22 cellular contexts compared by ENCODE assay signal in genomic region chr17:41631025-41631889, GRCh38. TPM values are rescaled to one million over a fixed set of nuclear protein-coding genes. Genes with fewer than 3 reads are reported as not detected.
"Had no signal": no experiment of that assay in that cellular context is flagged by ENCODE, and none has a peak within 500 bp of the region (broad histone marks: within the 10 kb centered on the region; RNA-seq: fewer than 3 reads in every experiment).

No MANE protein-coding gene starts in this region.

- H3K36me3 ChIP-seq: brain microvascular endothelial cell, gastrocnemius medialis, left lung, prostate gland, right atrium auricular region, tibial nerve had no signal

- FAIRE-seq: keratinocyte had no signal

- H3K4me3 ChIP-seq: coronary artery, gastrocnemius medialis, left lung, prostate gland, right atrium auricular region, tibial nerve had no signal

- H3K9me3 ChIP-seq: gastrocnemius medialis, left lung, prostate gland, right atrium auricular region, tibial nerve had no signal

- H3K4me1 ChIP-seq: left lung, prostate gland had no signal

- ATAC-seq: gastrocnemius medialis, left lung had no signal

- H3K27ac ChIP-seq: brain microvascular endothelial cell, coronary artery, gastrocnemius medialis, left lung, prostate gland, right atrium auricular region, tibial nerve had no signal

- DNase-seq: activated CD4-positive, alpha-beta T cell treated with anti-CD3 and anti-CD28 coated beads, Interleukin-2, amount 10 ng/mL, durations not matched to agents 24 days and 14 days; activated CD8-positive, alpha-beta memory T cell treated with anti-CD3 and anti-CD28 coated beads, Interleukin-2, amount 50 U/mL, for 4 hours; activated effector memory CD4-positive, alpha-beta T cell treated with Interleukin-2 at 50 U/mL for 16 hours; activated naive CD4-positive, alpha-beta T cell treated with anti-CD3 and anti-CD28 coated beads, Interleukin-2, amount 10 ng/mL, durations not matched to agents 7 days and 5 days; activated T-cell treated with anti-CD3 and anti-CD28 coated beads, Interleukin-2, amount 50 U/mL, for 48 hours; aorta; brain microvascular endothelial cell; effector CD4-positive, alpha-beta T cell; gastrocnemius medialis; head of caudate nucleus; T1000 had no signal

- H3K27me3 ChIP-seq: brain microvascular endothelial cell, gastrocnemius medialis, left lung, right atrium auricular region, tibial nerve had no signal

RNA-seq across cellular contexts. Expression of gene KRT17, which starts 6.9 kb away (rescaled TPM):
- total RNA-seq: activated CD4-positive, alpha-beta T cell treated with anti-CD3 and anti-CD28 coated beads, Interleukin-2, amount 10 ng/mL, durations not matched to agents 24 days and 14 days; gastrocnemius medialis; neural crest cell; right atrium auricular region had no signal

RNA-seq across cellular contexts. Expression of gene KRT16, which starts 18.7 kb away (rescaled TPM):
- total RNA-seq: activated CD4-positive, alpha-beta T cell treated with anti-CD3 and anti-CD28 coated beads, Interleukin-2, amount 10 ng/mL, durations not matched to agents 24 days and 14 days; mononuclear cell; neural crest cell; T-helper 1 cell treated with Interleukin-12 subunit alpha and Interleukin-12 subunit beta and Interleukin-4 antibody, amounts not matched to agents 30 ng/mL and 1 ng/mL, for 36 hours had no signal

RNA-seq across cellular contexts. Expression of gene KRT14, which starts 44.6 kb away (rescaled TPM):
- total RNA-seq: activated CD4-positive, alpha-beta T cell treated with anti-CD3 and anti-CD28 coated beads, Interleukin-2, amount 10 ng/mL, durations not matched to agents 24 days and 14 days; gastrocnemius medialis; mononuclear cell; neural crest cell; osteocyte; T-helper 1 cell treated with Interleukin-12 subunit alpha and Interleukin-12 subunit beta and Interleukin-4 antibody, amounts not matched to agents 30 ng/mL and 1 ng/mL, for 36 hours had no signal

RNA-seq across cellular contexts. Expression of gene KRT9, which starts 59.4 kb away (rescaled TPM):
- total RNA-seq: activated CD4-positive, alpha-beta T cell treated with anti-CD3 and anti-CD28 coated beads, Interleukin-2, amount 10 ng/mL, durations not matched to agents 24 days and 14 days; aorta; gastrocnemius medialis; left lung; neural crest cell; prostate gland; right atrium auricular region; skeletal muscle tissue; T-helper 1 cell treated with Interleukin-12 subunit alpha and Interleukin-12 subunit beta and Interleukin-4 antibody, amounts not matched to agents 30 ng/mL and 1 ng/mL, for 36 hours; tibial nerve had no signal
